In genomic region chr16:81314603-81315270, GRCh38 we compare ENCODE assay signal across 8 cellular contexts. TPM values are rescaled to one million over a fixed set of nuclear protein-coding genes. Genes with fewer than 3 reads are reported as not detected.
DNase-seq lines count a peak whose midpoint lies in the region; ATAC-seq, FAIRE-seq and TF ChIP-seq lines count a peak whose summit lies in the region.

TSS of gene GAN (plus strand) at chr16:81314962. CDS start at chr16:81315114, 152 bp downstream.

- no peaks in the 10 kb centered on the region for H3K9me3 Mint-ChIP-seq in activated B cell treated with CpG ODN at 0.5 μM for 24 hours

- CTCF ChIA-PET in activated B cell treated with CpG ODN at 0.5 μM for 24 hours (lab: Charles Lee), result interaction anchor here (1.0 to 1.9 kb wide), 3 partner anchors 51 to 310 kb away, joined by 3 to 6 read pairs (median 4); partner anchors contain the start of gene ATMIN

- POLR2A ChIA-PET in activated B cell treated with CpG ODN at 0.5 μM for 24 hours (lab: Charles Lee), result interaction anchor here (0.5 to 1.1 kb wide), 6 partner anchors 16 to 855 kb away, joined by 3 to 5 read pairs (median 3); partner anchors contain the start of genes C16orf46, CENPN and CMC2

- in situ Hi-C loops in GM18951 (cut with MboI; ENCODE audit: low sequenced_read_pairs, unreplicated experiment), result no loop called here

- H3K36me3 Mint-ChIP-seq in activated B cell treated with CpG ODN at 0.5 μM for 24 hours (ENCODE audit: low read depth), result peaks cover 6% of the 10 kb centered on the region

- peak within 1 kb of the TSS; percentile 92 to 96 for H3K27ac ChIP-seq in small intestine (ENCODE audit: low read depth in 1 of 2, low read length in 1 of 2)

- H3K27me3 ChIP-seq in small intestine (ENCODE audit: control insufficient read depth in 2 of 2, insufficient read depth in 2 of 2, low read length in 2 of 2), result no peaks in the 10 kb centered on the region

- H3K4me1 Mint-ChIP-seq in activated B cell treated with CpG ODN at 0.5 μM for 24 hours, result peaks cover 29% of the 10 kb centered on the region

- peak within 1 kb of the TSS; percentile 96 for H3K4me3 Mint-ChIP-seq in activated B cell treated with CpG ODN at 0.5 μM for 24 hours

- no peaks in the 10 kb centered on the region for H3K9me3 ChIP-seq in small intestine (ENCODE audit: control insufficient read depth, low read depth)

- H3K27ac Mint-ChIP-seq in activated B cell treated with CpG ODN at 0.5 μM for 24 hours, result peak within 1 kb of the TSS; percentile 91

- no peak for FAIRE-seq in small intestine (lab: Jason Lieb, UNC)

- H3K4me3 ChIP-seq in cardiac fibroblast (replicated peaks in 1 of 2; ENCODE audit: low read depth in 2 of 2, low read length in 2 of 2) (peak within 1 kb of the TSS; percentile 84 to 90), small intestine (ENCODE audit: low read depth in 1 of 2, low read length in 2 of 2) (peak within 1 kb of the TSS; percentile 92 to 96)

- 0% methylated on average over 54 to 75 of the region's 75 CpGs for WGBS in small intestine, 3 donors

- DNase-seq in AG08396 (ENCODE audit: low spot score) (peak; percentile 95), NCI-H2227 treated with DMSO at 0.1 percent for 48 hours (lab: John Stamatoyannopoulos, UW) (peak; percentile 85), activated B cell treated with CpG ODN at 0.5 μM for 24 hours (peak; percentile 89), cardiac fibroblast (ENCODE audit: low read depth in 2 of 2) (peak; percentile 97), iPS-NIHi11 (ENCODE audit: low spot score) (peak; percentile 94), small intestine (peak; percentile 96)

- intact Hi-C loops in activated B cell treated with CpG ODN at 0.5 μM for 24 hours (cut with micrococcal nuclease), result loop anchor here (1.0 to 10.0 kb wide), 6 partner anchors 218 to 774 kb away; partner anchors contain the start of genes ATMIN, C16orf46, CENPN and CMC2

- H3K4me1 ChIP-seq in small intestine (ENCODE audit: control insufficient read depth in 2 of 2, insufficient read depth in 1 of 2, low read depth in 1 of 2, low read length in 1 of 2), result peaks cover 4 to 10% of the 10 kb centered on the region in 2 donors

- ATAC-seq in HG03175 (IDR thresholded peaks at IDR 0.05; ENCODE audit: unreplicated experiment), result peak; percentile 97
- ATAC-seq in activated B cell treated with CpG ODN at 0.5 μM for 24 hours (ENCODE audit: low read depth), result peak; percentile 95

- H3K36me3 ChIP-seq in small intestine (ENCODE audit: control insufficient read depth in 2 of 2, insufficient read depth in 2 of 2, low read length in 2 of 2), result no peaks in the 10 kb centered on the region

- TF ChIP-seq CTCF in activated B cell treated with CpG ODN at 0.5 μM for 24 hours (IDR thresholded peaks at IDR 0.05) (no peak), cardiac fibroblast (IDR thresholded peaks at IDR 0.05; ENCODE audit: low read depth, low read length) (no peak)

- peak; percentile 90 for TF ChIP-seq POLR2A in GM18951 (IDR thresholded peaks at IDR 0.05; ENCODE audit: extremely low read depth, insufficient read depth, insufficient read length)

- H3K27me3 Mint-ChIP-seq in activated B cell treated with CpG ODN at 0.5 μM for 24 hours, result no peaks in the 10 kb centered on the region

RNA-seq across cellular contexts. Expression of gene GAN, which starts in this region (rescaled TPM):
- 5.1 and 8.6 TPM in 2 replicates for total RNA-seq in activated B cell treated with CpG ODN at 0.5 μM for 24 hours
- polyA plus RNA-seq in small intestine, result 1 to 10 TPM in 1 of 3 donors, under 1 TPM in 2; 0.27 to 1.8 (median 0.89) TPM

Comparison
In these comparisons a context has a peak if more than half of its experiments do, and no peak if none do; other contexts are left out.
1. Peak in every context shown above with its lines: DNase-seq, ATAC-seq, H3K4me3 ChIP-seq and H3K27ac ChIP-seq.